ENCODE assay signal across 1 cellular context in the genomic region with DNA sequence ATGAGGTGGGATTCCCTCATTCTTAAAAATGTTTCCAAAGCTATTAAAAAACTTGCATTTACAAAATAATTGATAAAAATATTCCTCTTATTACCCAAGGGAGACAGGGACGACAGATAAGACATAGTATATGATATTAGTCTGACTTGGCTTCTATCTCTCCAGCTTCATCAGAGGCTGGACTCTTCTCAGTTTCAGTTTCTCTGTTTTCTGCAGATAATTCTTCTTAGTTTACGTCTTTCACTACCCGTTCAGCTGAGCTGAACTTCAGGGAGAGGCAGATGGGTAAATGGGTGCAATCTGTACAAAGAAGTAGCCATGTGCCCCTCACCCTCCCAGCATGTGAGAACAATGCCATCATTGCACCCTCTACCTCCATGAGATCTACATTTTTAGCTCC.
TF ChIP-seq lines count a peak whose summit lies in the region.

No MANE protein-coding gene starts in this region.

TF ChIP-seq in endothelial cell of umbilical vein, 7 proteins besides CTCF, POLR2A, EP300 and RAD21 (continued from another document):
- TF ChIP-seq FOS (IDR thresholded peaks at IDR 0.05; ENCODE audit: borderline replicate concordance, insufficient read depth, low read length) = no peak
